ENCODE assay signal across 17 cellular contexts in the genomic region with DNA sequence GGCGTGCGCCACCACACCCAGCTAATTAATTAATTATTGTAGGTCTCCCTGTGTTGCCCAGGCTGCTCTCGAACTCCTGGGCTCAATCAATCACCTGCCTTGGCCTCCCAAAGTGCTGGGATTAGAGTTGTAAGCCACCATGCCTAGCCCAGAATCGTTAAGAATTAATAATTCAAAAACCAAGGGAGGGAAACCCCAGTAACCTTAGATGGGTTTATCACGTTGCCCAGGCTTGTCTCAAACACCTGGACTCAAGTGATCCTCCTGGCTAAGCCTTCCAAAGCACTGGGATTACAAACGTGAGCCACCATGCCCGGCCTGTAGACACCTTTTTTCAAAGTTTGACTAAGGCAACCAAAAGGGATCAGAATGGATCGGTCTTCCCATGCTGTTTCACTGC. TPM values are rescaled to one million over a fixed set of nuclear protein-coding genes. Genes with fewer than 3 reads are reported as not detected.
DNase-seq lines count a peak whose midpoint lies in the region; TF ChIP-seq lines count a peak whose summit lies in the region.
"Had no signal": no experiment of that assay in that cellular context is flagged by ENCODE, and none has a peak within 500 bp of the region (broad histone marks: within the 10 kb centered on the region; RNA-seq: fewer than 3 reads in every experiment).

No MANE protein-coding gene starts in this region.

- H3K9ac ChIP-seq in BLaER1 treated with 17β-estradiol and CSF1 and Interleukin-3, amounts not matched to agents 10 nM and 100 nM, result peak overlapping the region in 8 of 11 experiments; percentile 21 to 82 (median 74); a peak in 12 of 22 replicates
- H3K9ac ChIP-seq: KMS-11, SK-N-SH had no signal

- peak overlapping the region in 8 of 11 experiments; percentile 72 to 88 (median 80); a peak in 14 of 22 replicates for H3K4me2 ChIP-seq in BLaER1 treated with 17β-estradiol and CSF1 and Interleukin-3, amounts not matched to agents 10 nM and 100 nM
- H3K4me2 ChIP-seq: SK-N-SH had no signal

- TF ChIP-seq EP300 in sigmoid colon (IDR thresholded peaks at IDR 0.05), result no peak

- peaks cover 0 to 8% (median 0%) of the 10 kb centered on the region in 11 experiments; a peak in 6 of 22 replicates for H3K9me3 ChIP-seq in BLaER1 treated with 17β-estradiol and CSF1 and Interleukin-3, amounts not matched to agents 10 nM and 100 nM (replicated peaks in 1 of 11)
- H3K9me3 ChIP-seq in WERI-Rb-1 (ENCODE audit: severe bottlenecking) (no peaks in the 10 kb centered on the region), sigmoid colon (no peaks in the 10 kb centered on the region)
- H3K9me3 ChIP-seq: SK-N-SH had no signal

- H3K27ac ChIP-seq in BLaER1 treated with 17β-estradiol and CSF1 and Interleukin-3, amounts not matched to agents 10 nM and 100 nM, result peak overlapping the region in 10 of 11 experiments; percentile 84 to 96 (median 91); a peak in 19 of 22 replicates
- H3K27ac ChIP-seq in HL-60 (replicated peaks) (peak overlapping the region; percentile 95), WERI-Rb-1 (peak overlapping the region; percentile 78), sigmoid colon (no peak overlapping the region)
- H3K27ac ChIP-seq: RWPE1 had no signal

- peaks cover 21 to 99% (median 70%) of the 10 kb centered on the region in 10 experiments for H3K4me1 ChIP-seq in BLaER1 treated with 17β-estradiol and CSF1 and Interleukin-3, amounts not matched to agents 10 nM and 100 nM
- no peaks in the 10 kb centered on the region for H3K4me1 ChIP-seq in sigmoid colon

- no peak for DNase-seq in HL-60 (ENCODE audit: low read depth in 1 of 2, low spot score in 1 of 2)
- DNase-seq in WERI-Rb-1, result peak; percentile 95
- DNase-seq in sigmoid colon, result peak; percentile 20
- DNase-seq in cortex of kidney (lab: John Stamatoyannopoulos, UW), result no peak
- no peak for DNase-seq in activated naive CD4-positive, alpha-beta T cell treated with Interleukin-2 at 50 U/mL for 16 hours
- no peak for DNase-seq in GM03348 (ENCODE audit: low spot score)
- DNase-seq: CD4-positive, alpha-beta memory T cell; GDM1; IMR-90; NCI-H1092 treated with DMSO at 0.1 percent for 48 hours; NCI-H1436 treated with DMSO at 0.1 percent for 48 hours; NCI-H1930; SK-N-SH had no signal

- H3K36me3 ChIP-seq in BLaER1 treated with 17β-estradiol and CSF1 and Interleukin-3, amounts not matched to agents 10 nM and 100 nM, result peaks cover 0 to 25% (median 0%) of the 10 kb centered on the region in 11 experiments; a peak in 5 of 22 replicates
- H3K36me3 ChIP-seq in WERI-Rb-1, result peaks cover 9% of the 10 kb centered on the region; the same call in 1 of the 2 replicates
- H3K36me3 ChIP-seq in sigmoid colon, result no peaks in the 10 kb centered on the region

- no peak for TF ChIP-seq POLR2A in sigmoid colon (IDR thresholded peaks at IDR 0.05)

- TF ChIP-seq CTCF in HL-60 (IDR thresholded peaks at IDR 0.05; ENCODE audit: insufficient read depth, low read length) (no peak), WERI-Rb-1 (IDR thresholded peaks at IDR 0.05; ENCODE audit: low read depth, low read length) (no peak), sigmoid colon (IDR thresholded peaks at IDR 0.05) (no peak)

- no peaks in the 10 kb centered on the region for H3K27me3 ChIP-seq in BLaER1 treated with 17β-estradiol and CSF1 and Interleukin-3, amounts not matched to agents 10 nM and 100 nM
- H3K27me3 ChIP-seq in HL-60 (ENCODE audit: insufficient read depth, poor library complexity, severe bottlenecking), result no peaks in the 10 kb centered on the region
- H3K27me3 ChIP-seq in WERI-Rb-1 (ENCODE audit: insufficient read depth, low read depth, severe bottlenecking), result no peaks in the 10 kb centered on the region
- peaks cover 0 to 8% (median 0%) of the 10 kb centered on the region in 3 donors for H3K27me3 ChIP-seq in sigmoid colon

- H3K4me3 ChIP-seq in BLaER1 treated with 17β-estradiol and CSF1 and Interleukin-3, amounts not matched to agents 10 nM and 100 nM, result no peak overlapping the region
- H3K4me3 ChIP-seq in HL-60 (replicated peaks; ENCODE audit: insufficient read depth, low read length) (no peak overlapping the region), WERI-Rb-1 (ENCODE audit: low read depth, low read length) (no peak overlapping the region), sigmoid colon (no peak overlapping the region)

- WGBS in sigmoid colon, 2 donors, result 66 to 80% methylated on average over 8 of the region's 8 CpGs

- intact Hi-C loops in sigmoid colon (cut with DNase I), result no loop called here

- H4K20me1 ChIP-seq in BLaER1 treated with 17β-estradiol and CSF1 and Interleukin-3, amounts not matched to agents 10 nM and 100 nM, result no peaks in the 10 kb centered on the region

RNA-seq across cellular contexts. Expression of gene CD300LF, which starts 21.6 kb away (rescaled TPM):
- under 1 TPM in 1 of 4 donors, not detected in 3; 0.27 TPM for total RNA-seq in sigmoid colon
- 1 to 10 TPM; 1.8 to 8.3 (median 4.8) TPM for polyA plus RNA-seq in sigmoid colon
- total RNA-seq: IMR-90 had no signal
- polyA plus RNA-seq: BJ; CD4-positive, alpha-beta memory T cell; IMR-90; SK-N-SH had no signal

RNA-seq across cellular contexts. Expression of gene RAB37, which starts 45.9 kb away (rescaled TPM):
- 1 to 10 TPM in 3 of 4 donors, under 1 TPM in 1; 0.54 to 4.1 (median 1.4) TPM for total RNA-seq in sigmoid colon
- polyA plus RNA-seq in sigmoid colon, result 10 to 100 TPM; 15.2 to 28.8 (median 16.9) TPM
- total RNA-seq: IMR-90 had no signal

RNA-seq across cellular contexts. Expression of gene NHERF1, which starts 57.3 kb away (rescaled TPM):
- 10 to 100 TPM in 1 of 4 donors, 1 to 10 TPM in 3; 6.6 to 12.5 (median 7.3) TPM for total RNA-seq in sigmoid colon
- 100 to 1,000 TPM; 122 to 420 (median 194) TPM for polyA plus RNA-seq in sigmoid colon

Comparison
In these comparisons a context has a peak if more than half of its experiments do, and no peak if none do; other contexts are left out.
1. H3K27ac ChIP-seq: peak in BLaER1 treated with 17β-estradiol and CSF1 and Interleukin-3, amounts not matched to agents 10 nM and 100 nM (10 of 11), HL-60 (single experiment) and WERI-Rb-1 (single experiment); none in sigmoid colon (0 of 4).
2. DNase-seq: peak in WERI-Rb-1 (single experiment) and sigmoid colon (single experiment); none in HL-60 (0 of 2), cortex of kidney (single experiment), activated naive CD4-positive, alpha-beta T cell treated with Interleukin-2 at 50 U/mL for 16 hours (single experiment) and GM03348 (single experiment).